In genomic region chr20:1847780-1848179, GRCh38 we compare ENCODE assay signal across 26 cellular contexts. TPM values are rescaled to one million over a fixed set of nuclear protein-coding genes. Genes with fewer than 3 reads are reported as not detected.
"Had no signal": no experiment of that assay in that cellular context is flagged by ENCODE, and none has a peak within 500 bp of the region (broad histone marks: within the 10 kb centered on the region; RNA-seq: fewer than 3 reads in every experiment).

No MANE protein-coding gene starts in this region.

- H3K4me3 Mint-ChIP-seq: activated naive CD4-positive, alpha-beta T cell treated with anti-CD3 and anti-CD28 coated beads, Interleukin-2, amount 10 ng/mL, durations not matched to agents 7 days and 5 days; endodermal cell had no signal

- H3K79me2 ChIP-seq: parathyroid adenoma had no signal

- DNase-seq: activated CD4-positive, alpha-beta T cell treated with anti-CD3 and anti-CD28 coated beads for 4 hours; activated CD4-positive, alpha-beta T cell treated with anti-CD3 and anti-CD28 coated beads, Interleukin-2, amount 50 U/mL, for 48 hours; activated CD8-positive, alpha-beta memory T cell treated with anti-CD3 and anti-CD28 coated beads, Interleukin-2, amount 50 U/mL, for 4 hours; activated gamma-delta T cell; activated naive CD4-positive, alpha-beta T cell treated with anti-CD3 and anti-CD28 coated beads, Interleukin-2, amount 10 ng/mL, durations not matched to agents 7 days and 5 days; activated T-cell treated with anti-CD3 and anti-CD28 coated beads, Interleukin-2, amount 50 U/mL, for 1 hour; amygdala; central memory CD4-positive, alpha-beta T cell; endodermal cell; foreskin keratinocyte; left ventricle myocardium inferior; naive thymus-derived CD4-positive, alpha-beta T cell; occipital lobe; stimulated activated CD4-positive, alpha-beta T cell treated with anti-CD3 and anti-CD28 coated beads, Interleukin-1b, Interleukin-23, amount 100 ng/mL, for 48 hours; stimulated activated naive CD4-positive, alpha-beta T cell treated with Interleukin-2 at 50 U/mL for 16 hours had no signal

- H3K4me3 ChIP-seq: esophagus muscularis mucosa, left ventricle myocardium inferior, lung, right atrium auricular region, smooth muscle cell, tibial nerve had no signal

- H3K4me1 Mint-ChIP-seq: endodermal cell had no signal

- H3K9me3 Mint-ChIP-seq: endodermal cell had no signal

- ATAC-seq: foreskin keratinocyte; naive thymus-derived CD4-positive, alpha-beta T cell had no signal

- H3K27me3 Mint-ChIP-seq: activated naive CD4-positive, alpha-beta T cell treated with anti-CD3 and anti-CD28 coated beads, Interleukin-2, amount 10 ng/mL, durations not matched to agents 7 days and 5 days had no signal

- H3K4me1 ChIP-seq: left ventricle myocardium inferior, parathyroid adenoma, right atrium auricular region had no signal

- H2AFZ ChIP-seq: parathyroid adenoma had no signal

- H3K9ac ChIP-seq: parathyroid adenoma had no signal

- FAIRE-seq: islet of Langerhans, TTC549, urothelium cell line had no signal

- H3K27ac Mint-ChIP-seq: activated naive CD4-positive, alpha-beta T cell treated with anti-CD3 and anti-CD28 coated beads, Interleukin-2, amount 10 ng/mL, durations not matched to agents 7 days and 5 days; endodermal cell; naive thymus-derived CD4-positive, alpha-beta T cell had no signal

- H3K36me3 ChIP-seq: esophagus muscularis mucosa, left ventricle myocardium inferior, right atrium auricular region, tibial nerve had no signal

- H3K4me2 ChIP-seq: smooth muscle cell had no signal

- H3K36me3 Mint-ChIP-seq: activated naive CD4-positive, alpha-beta T cell treated with anti-CD3 and anti-CD28 coated beads, Interleukin-2, amount 10 ng/mL, durations not matched to agents 7 days and 5 days had no signal

- H3K27ac ChIP-seq: esophagus muscularis mucosa, foreskin keratinocyte, left ventricle myocardium inferior, parathyroid adenoma, right atrium auricular region, tibial nerve, VCaP had no signal

- H3K9me3 ChIP-seq: esophagus muscularis mucosa had no signal

- H3K27me3 ChIP-seq: esophagus muscularis mucosa, foreskin keratinocyte, right atrium auricular region, tibial nerve had no signal

RNA-seq across cellular contexts. Expression of gene SIRPA, which starts 47.4 kb away (rescaled TPM):
- total RNA-seq: T-helper 1 cell treated with Interleukin-12 subunit alpha and Interleukin-12 subunit beta and Interleukin-4 antibody, amounts not matched to agents 30 ng/mL and 1 ng/mL, for 36 hours had no signal
- polyA plus RNA-seq: naive thymus-derived CD4-positive, alpha-beta T cell had no signal
